ENCODE assay signal across 18 cellular contexts in the genomic region with DNA sequence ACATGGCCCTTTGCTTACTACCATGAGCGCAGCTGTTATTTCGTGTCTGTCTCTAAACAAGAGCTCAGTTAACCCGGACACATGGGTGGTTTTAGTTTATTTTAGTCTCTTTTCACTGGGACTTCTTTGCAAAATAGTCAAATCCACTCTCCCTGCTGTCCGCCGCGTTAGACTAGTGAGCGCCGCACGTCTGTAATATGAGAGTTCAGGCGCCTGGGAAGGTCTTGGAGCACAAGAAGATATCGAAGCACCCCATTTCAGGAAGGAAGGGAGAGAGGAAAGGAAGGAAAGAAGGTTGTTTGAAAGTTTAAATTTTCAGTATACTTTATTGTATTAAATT.
DNase-seq lines count a peak whose midpoint lies in the region; ATAC-seq and TF ChIP-seq lines count a peak whose summit lies in the region.
"Had no signal": no experiment of that assay in that cellular context is flagged by ENCODE, and none has a peak within 500 bp of the region (broad histone marks: within the 10 kb centered on the region; RNA-seq: fewer than 3 reads in every experiment).

No MANE protein-coding gene starts in this region.

- H3K27me3 ChIP-seq in lower lobe of right lung (ENCODE audit: low read depth) (no peaks in the 10 kb centered on the region), sigmoid colon (no peaks in the 10 kb centered on the region), tibial artery (no peaks in the 10 kb centered on the region), BE2C (no peaks in the 10 kb centered on the region)

- no peak for TF ChIP-seq EP300 in sigmoid colon (IDR thresholded peaks at IDR 0.05)

- 84 to 90% methylated on average over 11 of the region's 11 CpGs for WGBS in sigmoid colon, 2 donors

- no peak overlapping the region for H3K4me3 ChIP-seq in lower lobe of right lung
- H3K4me3 ChIP-seq in sigmoid colon = no peak overlapping the region
- no peak overlapping the region for H3K4me3 ChIP-seq in tibial artery
- H3K4me3 ChIP-seq in BE2C (ENCODE audit: low read depth, low read length) = no peak overlapping the region
- H3K4me3 ChIP-seq: PC-9 had no signal

- no peaks in the 10 kb centered on the region for H3K27me3 Mint-ChIP-seq in WTC11 (ENCODE audit: low read depth)
- H3K27me3 Mint-ChIP-seq: CD4-positive, alpha-beta T cell had no signal

- H3K36me3 Mint-ChIP-seq in WTC11 = peaks cover 28% of the 10 kb centered on the region

- H3K9me3 ChIP-seq in lower lobe of right lung (no peaks in the 10 kb centered on the region), sigmoid colon (no peaks in the 10 kb centered on the region), tibial artery (no peaks in the 10 kb centered on the region), BE2C (no peaks in the 10 kb centered on the region)

- CTCF ChIA-PET in WTC11 (lab: Charles Lee) = interaction anchor here (1.3 to 3.2 kb wide), 2 partner anchors 18 to 143 kb away, joined by 3 to 16 read pairs; no protein-coding TSS in a partner anchor

- no peaks in the 10 kb centered on the region for H3K9me3 Mint-ChIP-seq in WTC11
- H3K9me3 Mint-ChIP-seq: CD4-positive, alpha-beta T cell had no signal

- POLR2A ChIA-PET in WTC11 (lab: Charles Lee) = no interaction called here

- H3K4me3 Mint-ChIP-seq in WTC11 = no peak overlapping the region

- no peak overlapping the region for H3K27ac ChIP-seq in lower lobe of right lung
- no peak overlapping the region for H3K27ac ChIP-seq in sigmoid colon
- no peak overlapping the region for H3K27ac ChIP-seq in tibial artery
- H3K27ac ChIP-seq: PC-9 had no signal

- intact Hi-C loops in Right ventricle myocardium inferior (cut with DNase I) (no loop called here), left ventricle myocardium superior (cut with micrococcal nuclease) (no loop called here), lower lobe of right lung (cut with DNase I) (no loop called here), sigmoid colon (cut with DNase I) (no loop called here), tibial artery (cut with DNase I; ENCODE audit: low total_unique reads) (no loop called here)

- H3K36me3 ChIP-seq in lower lobe of right lung (peaks cover 52% of the 10 kb centered on the region), sigmoid colon (peaks cover 0 to 54% (median 20%) of the 10 kb centered on the region in 4 donors), tibial artery (peaks cover 29 to 70% (median 33%) of the 10 kb centered on the region in 3 donors), BE2C (peaks cover 17% of the 10 kb centered on the region)

- TF ChIP-seq CTCF in WTC11 (IDR thresholded peaks at IDR 0.05) (no peak), lower lobe of right lung (IDR thresholded peaks at IDR 0.05) (no peak), sigmoid colon (IDR thresholded peaks at IDR 0.05) (no peak), tibial artery (IDR thresholded peaks at IDR 0.05) (no peak), BE2C (IDR thresholded peaks at IDR 0.05; ENCODE audit: low read depth, low read length) (no peak)

- no peak for TF ChIP-seq POLR2A in sigmoid colon (IDR thresholded peaks at IDR 0.05)

- H3K4me1 Mint-ChIP-seq in WTC11 = peaks cover 9% of the 10 kb centered on the region

- no peaks in the 10 kb centered on the region for H3K4me1 ChIP-seq in lower lobe of right lung
- H3K4me1 ChIP-seq in sigmoid colon = no peaks in the 10 kb centered on the region
- H3K4me1 ChIP-seq in tibial artery = no peaks in the 10 kb centered on the region
- H3K4me1 ChIP-seq in BE2C = no peaks in the 10 kb centered on the region

- ATAC-seq in Right ventricle myocardium inferior = no peak
- no peak for ATAC-seq in left ventricle myocardium superior
- no peak for ATAC-seq in WTC11
- ATAC-seq in lower lobe of right lung = no peak
- no peak for ATAC-seq in HG03108 (IDR thresholded peaks at IDR 0.05; ENCODE audit: unreplicated experiment)

- H3K27ac Mint-ChIP-seq in WTC11 = peak overlapping the region; percentile 17; the same call in 1 of the 2 replicates
- H3K27ac Mint-ChIP-seq: CD4-positive, alpha-beta T cell had no signal

- peak; percentile 11 for DNase-seq in Right ventricle myocardium inferior (ENCODE audit: missing footprints)
- no peak for DNase-seq in left ventricle myocardium superior
- no peak for DNase-seq in WTC11 (ENCODE audit: low spot score)
- DNase-seq in lower lobe of right lung = peak; percentile 10
- DNase-seq in sigmoid colon = peak; percentile 35
- DNase-seq in tibial artery = no peak
- no peak for DNase-seq in BE2C
- DNase-seq: ACHN; AML-193; CD4-positive, alpha-beta T cell; EL; KG1; NCI-H1436; NCI-H2029 treated with DMSO at 0.1 percent for 48 hours; NCI-H2171 treated with DMSO at 0.1 percent for 48 hours; NCI-H82; PC-9 had no signal

TF ChIP-seq in WTC11, 78 proteins besides CTCF, POLR2A, EP300 and RAD21:
- TF ChIP-seq ZBTB43 (CRISPR knock-in tag; IDR thresholded peaks at IDR 0.05) (no peak), FOXK1 (CRISPR knock-in tag; IDR thresholded peaks at IDR 0.05) (no peak)

Comparison
In these comparisons a context has a peak if more than half of its experiments do, and no peak if none do; other contexts are left out.
1. DNase-seq: peak in Right ventricle myocardium inferior (single experiment), lower lobe of right lung (single experiment) and sigmoid colon (single experiment); none in left ventricle myocardium superior (single experiment), WTC11 (single experiment), tibial artery (0 of 2) and BE2C (single experiment).